1 cellular context compared by ENCODE assay signal in genomic region chr1:95179205-95180001, GRCh38.
A peak's percentile ranks its signal among the peaks of the same experiment; 100 is the strongest.
TF ChIP-seq lines count a peak whose summit lies in the region.

No MANE protein-coding gene starts in this region.

TF ChIP-seq in K562, 482 proteins besides CTCF, POLR2A, EP300 and RAD21 (continued from another document and continues in another):
- no peak for TF ChIP-seq DEAF1 (CRISPR knock-in tag; IDR thresholded peaks at IDR 0.05)
- TF ChIP-seq, protein P1, sequence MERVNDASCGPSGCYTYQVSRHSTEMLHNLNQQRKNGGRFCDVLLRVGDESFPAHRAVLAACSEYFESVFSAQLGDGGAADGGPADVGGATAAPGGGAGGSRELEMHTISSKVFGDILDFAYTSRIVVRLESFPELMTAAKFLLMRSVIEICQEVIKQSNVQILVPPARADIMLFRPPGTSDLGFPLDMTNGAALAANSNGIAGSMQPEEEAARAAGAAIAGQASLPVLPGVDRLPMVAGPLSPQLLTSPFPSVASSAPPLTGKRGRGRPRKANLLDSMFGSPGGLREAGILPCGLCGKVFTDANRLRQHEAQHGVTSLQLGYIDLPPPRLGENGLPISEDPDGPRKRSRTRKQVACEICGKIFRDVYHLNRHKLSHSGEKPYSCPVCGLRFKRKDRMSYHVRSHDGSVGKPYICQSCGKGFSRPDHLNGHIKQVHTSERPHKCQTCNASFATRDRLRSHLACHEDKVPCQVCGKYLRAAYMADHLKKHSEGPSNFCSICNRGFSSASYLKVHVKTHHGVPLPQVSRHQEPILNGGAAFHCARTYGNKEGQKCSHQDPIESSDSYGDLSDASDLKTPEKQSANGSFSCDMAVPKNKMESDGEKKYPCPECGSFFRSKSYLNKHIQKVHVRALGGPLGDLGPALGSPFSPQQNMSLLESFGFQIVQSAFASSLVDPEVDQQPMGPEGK (CRISPR knock-in tag; IDR thresholded peaks at IDR 0.05; ENCODE audit: borderline replicate concordance) = no peak
- no peak for TF ChIP-seq ZNF217 (CRISPR knock-in tag; IDR thresholded peaks at IDR 0.05)
- peak; percentile 7; the same call in 1 of the 2 replicates for TF ChIP-seq NFE2 (IDR thresholded peaks at IDR 0.05; ENCODE audit: low read depth)
- TF ChIP-seq BRCA1 (IDR thresholded peaks at IDR 0.05) = no peak
- TF ChIP-seq BRCA1 (CRISPR knock-in tag; IDR thresholded peaks at IDR 0.05) = no peak
- TF ChIP-seq ZNF76 (CRISPR knock-in tag; IDR thresholded peaks at IDR 0.05; ENCODE audit: borderline replicate concordance) = no peak
- TF ChIP-seq ETV6 (IDR thresholded peaks at IDR 0.05; ENCODE audit: borderline replicate concordance in 1 of 2, low read depth in 2 of 2, low read length in 1 of 2) = no peak
- no peak for TF ChIP-seq ETV6 (CRISPR knock-in tag; IDR thresholded peaks at IDR 0.05; ENCODE audit: borderline replicate concordance)
- TF ChIP-seq TAL1 (IDR thresholded peaks at IDR 0.05) = peak; percentile 95
- no peak for TF ChIP-seq ZNF398 (CRISPR knock-in tag; IDR thresholded peaks at IDR 0.05)
- TF ChIP-seq MBD2 (IDR thresholded peaks at IDR 0.05; ENCODE audit: borderline replicate concordance, low read depth) = no peak
- TF ChIP-seq, protein P2, sequence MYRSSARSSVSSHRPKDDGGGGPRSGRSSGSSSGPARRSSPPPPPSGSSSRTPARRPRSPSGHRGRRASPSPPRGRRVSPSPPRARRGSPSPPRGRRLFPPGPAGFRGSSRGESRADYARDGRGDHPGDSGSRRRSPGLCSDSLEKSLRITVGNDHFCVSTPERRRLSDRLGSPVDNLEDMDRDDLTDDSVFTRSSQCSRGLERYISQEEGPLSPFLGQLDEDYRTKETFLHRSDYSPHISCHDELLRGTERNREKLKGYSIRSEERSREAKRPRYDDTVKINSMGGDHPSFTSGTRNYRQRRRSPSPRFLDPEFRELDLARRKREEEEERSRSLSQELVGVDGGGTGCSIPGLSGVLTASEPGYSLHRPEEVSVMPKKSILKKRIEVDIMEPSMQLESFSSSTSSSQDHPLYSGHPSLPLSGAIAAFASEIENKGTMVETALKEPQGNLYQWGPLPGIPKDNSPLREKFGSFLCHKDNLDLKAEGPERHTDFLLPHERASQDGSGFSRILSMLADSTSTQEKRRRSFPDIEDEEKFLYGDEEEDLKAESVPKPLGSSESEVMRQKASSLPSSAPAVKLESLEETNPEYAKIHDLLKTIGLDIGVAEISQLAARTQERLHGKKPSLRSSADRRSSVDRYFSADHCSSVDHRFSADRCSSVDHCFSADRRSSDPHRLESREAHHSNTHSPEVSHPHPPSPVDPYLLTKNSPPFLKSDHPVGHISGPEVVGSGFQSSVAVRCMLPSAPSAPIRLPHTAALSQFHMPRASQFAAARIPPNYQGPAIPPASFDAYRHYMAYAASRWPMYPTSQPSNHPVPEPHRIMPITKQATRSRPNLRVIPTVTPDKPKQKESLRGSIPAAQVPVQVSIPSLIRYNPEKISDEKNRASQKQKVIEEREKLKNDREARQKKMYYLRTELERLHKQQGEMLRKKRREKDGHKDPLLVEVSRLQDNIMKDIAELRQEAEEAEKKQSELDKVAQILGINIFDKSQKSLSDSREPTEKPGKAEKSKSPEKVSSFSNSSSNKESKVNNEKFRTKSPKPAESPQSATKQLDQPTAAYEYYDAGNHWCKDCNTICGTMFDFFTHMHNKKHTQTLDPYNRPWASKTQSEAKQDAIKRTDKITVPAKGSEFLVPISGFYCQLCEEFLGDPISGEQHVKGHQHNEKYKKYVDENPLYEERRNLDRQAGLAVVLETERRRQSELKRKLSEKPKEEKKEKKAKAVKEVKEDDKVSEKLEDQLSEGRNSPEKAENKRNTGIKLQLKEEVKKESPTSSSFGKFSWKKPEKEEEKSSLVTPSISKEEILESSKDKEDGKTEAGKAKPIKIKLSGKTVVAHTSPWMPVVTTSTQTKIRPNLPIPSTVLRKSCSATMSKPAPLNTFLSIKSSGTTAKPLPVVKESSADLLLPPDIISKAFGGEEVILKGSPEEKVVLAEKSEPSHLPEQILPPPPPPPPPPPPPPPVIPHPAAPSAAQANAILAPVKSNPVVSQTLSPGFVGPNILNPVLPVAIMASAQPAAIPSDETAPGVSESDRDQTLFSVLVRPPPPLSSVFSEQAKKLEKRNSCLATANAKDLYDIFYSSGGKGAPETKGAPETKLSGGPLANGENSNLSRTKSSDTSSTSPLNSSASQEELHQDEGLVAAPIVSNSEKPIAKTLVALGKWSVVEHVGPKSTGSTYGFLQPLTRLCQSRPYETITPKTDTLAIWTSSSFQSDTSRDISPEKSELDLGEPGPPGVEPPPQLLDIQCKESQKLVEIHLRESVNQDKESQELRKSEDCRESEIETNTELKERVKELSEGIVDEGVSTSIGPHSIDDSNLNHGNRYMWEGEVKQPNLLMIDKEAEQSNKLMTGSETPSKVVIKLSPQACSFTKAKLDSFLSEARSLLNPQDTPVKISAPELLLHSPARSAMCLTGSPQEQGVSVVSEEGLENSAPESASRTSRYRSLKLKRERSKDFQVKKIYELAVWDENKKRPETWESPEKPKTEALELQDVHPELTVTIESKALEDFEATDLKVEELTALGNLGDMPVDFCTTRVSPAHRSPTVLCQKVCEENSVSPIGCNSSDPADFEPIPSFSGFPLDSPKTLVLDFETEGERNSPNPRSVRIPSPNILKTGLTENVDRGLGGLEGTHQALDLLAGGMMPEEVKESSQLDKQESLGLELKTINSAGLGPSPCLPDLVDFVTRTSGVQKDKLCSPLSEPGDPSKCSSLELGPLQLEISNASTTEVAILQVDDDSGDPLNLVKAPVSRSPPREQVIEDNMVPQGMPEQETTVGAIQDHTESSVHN (IDR thresholded peaks at IDR 0.05; ENCODE audit: borderline replicate concordance in 1 of 2, low read depth in 1 of 2) = no peak
- TF ChIP-seq ZNF175 (CRISPR knock-in tag; IDR thresholded peaks at IDR 0.05; ENCODE audit: low read depth) = 0 out of 2 replicates have a peak, but pooled peaks have one; percentile 48
- no peak for TF ChIP-seq NRF1 (conservative IDR thresholded peaks at IDR 0.05 in 1 of 2, IDR thresholded peaks at IDR 0.05 in 1 of 2)
- no peak for TF ChIP-seq SIRT6 (IDR thresholded peaks at IDR 0.05; ENCODE audit: low read depth, low read length)
- 0 out of 4 replicates have a peak, but pooled peaks of 1 of the 2 experiments have one; percentile 30 for TF ChIP-seq MAZ (CRISPR knock-in tag; conservative IDR thresholded peaks at IDR 0.05 in 1 of 2, IDR thresholded peaks at IDR 0.05 in 1 of 2)
- no peak for TF ChIP-seq HMGN3 (IDR thresholded peaks at IDR 0.05; ENCODE audit: borderline replicate concordance, extremely low read depth, insufficient read length, low read depth, low read length)
- TF ChIP-seq ZFP1 (CRISPR knock-in tag; IDR thresholded peaks at IDR 0.05) = no peak
- TF ChIP-seq, protein P3, sequence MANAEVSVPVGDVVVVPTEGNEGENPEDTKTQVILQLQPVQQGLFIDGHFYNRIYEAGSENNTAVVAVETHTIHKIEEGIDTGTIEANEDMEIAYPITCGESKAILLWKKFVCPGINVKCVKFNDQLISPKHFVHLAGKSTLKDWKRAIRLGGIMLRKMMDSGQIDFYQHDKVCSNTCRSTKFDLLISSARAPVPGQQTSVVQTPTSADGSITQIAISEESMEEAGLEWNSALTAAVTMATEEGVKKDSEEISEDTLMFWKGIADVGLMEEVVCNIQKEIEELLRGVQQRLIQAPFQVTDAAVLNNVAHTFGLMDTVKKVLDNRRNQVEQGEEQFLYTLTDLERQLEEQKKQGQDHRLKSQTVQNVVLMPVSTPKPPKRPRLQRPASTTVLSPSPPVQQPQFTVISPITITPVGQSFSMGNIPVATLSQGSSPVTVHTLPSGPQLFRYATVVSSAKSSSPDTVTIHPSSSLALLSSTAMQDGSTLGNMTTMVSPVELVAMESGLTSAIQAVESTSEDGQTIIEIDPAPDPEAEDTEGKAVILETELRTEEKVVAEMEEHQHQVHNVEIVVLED (CRISPR knock-in tag; IDR thresholded peaks at IDR 0.05) = no peak
- no peak for TF ChIP-seq U2AF1 (optimal IDR thresholded peaks at IDR 0.05; ENCODE audit: low read depth, low read length)
- peak; percentile 71; the same call in 1 of the 2 replicates for TF ChIP-seq MTA3 (IDR thresholded peaks at IDR 0.05; ENCODE audit: borderline replicate concordance)
- TF ChIP-seq PCBP1 (IDR thresholded peaks at IDR 0.05; ENCODE audit: low read depth, low read length, poor library complexity, severe bottlenecking) = no peak
- no peak for TF ChIP-seq CTCFL (IDR thresholded peaks at IDR 0.05; ENCODE audit: borderline replicate concordance, insufficient read depth, low read depth, low read length, poor library complexity, severe bottlenecking)
- TF ChIP-seq AFF1 (IDR thresholded peaks at IDR 0.05; ENCODE audit: low read depth in 1 of 2, partially characterized antibody in 2 of 2) = no peak
- peak; percentile 82; the same call in 1 of the 2 replicates for TF ChIP-seq NBN (IDR thresholded peaks at IDR 0.05; ENCODE audit: low read depth)
- no peak for TF ChIP-seq POU5F1 (IDR thresholded peaks at IDR 0.05; ENCODE audit: borderline replicate concordance, low read depth, low read length, partially characterized antibody)
- TF ChIP-seq ZBTB43 (CRISPR knock-in tag; IDR thresholded peaks at IDR 0.05) = no peak
- TF ChIP-seq ZNF57 (CRISPR knock-in tag; IDR thresholded peaks at IDR 0.05) = no peak
